Comparison of ENCODE assay signal across 8 cellular contexts in the genomic region with DNA sequence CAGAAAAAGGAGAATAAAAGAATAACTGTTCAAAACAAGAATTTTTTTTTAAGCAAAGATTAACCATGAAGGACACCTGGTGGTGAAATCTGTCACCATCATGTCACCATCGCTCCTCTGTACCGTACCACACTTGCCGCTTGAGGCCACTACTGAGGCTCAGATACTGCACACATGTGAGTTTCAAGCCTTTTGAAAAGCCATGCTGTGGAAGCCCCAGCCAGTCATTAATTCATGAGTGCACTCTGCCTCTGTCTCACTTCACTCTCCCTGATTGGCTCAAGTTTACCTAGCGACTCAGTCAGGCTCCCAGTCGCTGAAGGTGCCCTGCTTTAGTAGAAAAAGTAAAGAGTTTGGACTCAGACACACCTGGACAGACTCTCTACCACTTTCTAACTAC. TPM values are rescaled to one million over a fixed set of nuclear protein-coding genes. Genes with fewer than 3 reads are reported as not detected.
DNase-seq lines count a peak whose midpoint lies in the region; ATAC-seq, FAIRE-seq and TF ChIP-seq lines count a peak whose summit lies in the region.

No MANE protein-coding gene starts in this region.

- DNase-seq in DND-41, result peak; percentile 6
- DNase-seq in GM19239 (ENCODE audit: insufficient read length, low spot score), result peak; percentile 81
- peak; percentile 79 to 91 for DNase-seq in NOMO-1 (lab: John Stamatoyannopoulos, UW; ENCODE audit: unreplicated experiment in 2 of 2)
- peak; percentile 17 for DNase-seq in endothelial cell of umbilical vein (ENCODE audit: low read depth, low spot score)
- DNase-seq in stimulated activated CD8-positive, alpha-beta memory T cell treated with anti-CD3 and anti-CD28 coated beads, Interleukin-4, amount 100 ng/mL, for 48 hours, result no peak
- DNase-seq in occipital lobe (lab: John Stamatoyannopoulos, UW), result no peak
- DNase-seq in midbrain (lab: John Stamatoyannopoulos, UW), result no peak

- ATAC-seq in DND-41 (ENCODE audit: insufficient read depth, low read depth) (peak; percentile 52; the same call in 1 of the 3 replicates), HG03095 (IDR thresholded peaks at IDR 0.05; ENCODE audit: unreplicated experiment) (peak; percentile 98)

- H3K4me3 ChIP-seq in DND-41 (ENCODE audit: low read depth in 1 of 2, low read length in 2 of 2) (no peak overlapping the region), endothelial cell of umbilical vein (replicated peaks in 1 of 3; ENCODE audit: insufficient read depth in 1 of 3, low read depth in 1 of 3, low read length in 3 of 3) (no peak overlapping the region)

- TF ChIP-seq POLR2A in endothelial cell of umbilical vein (IDR thresholded peaks at IDR 0.05; ENCODE audit: low read depth, low read length), result no peak

- H3K4me2 ChIP-seq in DND-41 (ENCODE audit: insufficient read depth, low read length) (no peak overlapping the region), endothelial cell of umbilical vein (ENCODE audit: insufficient read depth, low read length) (no peak overlapping the region)

- H3K4me1 ChIP-seq in DND-41 (ENCODE audit: insufficient read depth, low read length), result no peaks in the 10 kb centered on the region
- no peaks in the 10 kb centered on the region for H3K4me1 ChIP-seq in endothelial cell of umbilical vein (ENCODE audit: control insufficient read depth, extremely low read depth, insufficient read depth, low read length)

- no peaks in the 10 kb centered on the region for H3K36me3 ChIP-seq in DND-41 (ENCODE audit: insufficient read depth, low read length)
- H3K36me3 ChIP-seq in endothelial cell of umbilical vein (ENCODE audit: control insufficient read depth in 2 of 2, extremely low read depth in 1 of 2, insufficient read depth in 2 of 2, low read length in 2 of 2), result no peaks in the 10 kb centered on the region

- H3K9me3 ChIP-seq in DND-41 (ENCODE audit: insufficient read depth, low read length, severe bottlenecking) (no peaks in the 10 kb centered on the region), endothelial cell of umbilical vein (replicated peaks; ENCODE audit: control insufficient read depth, insufficient read depth, low read length) (no peaks in the 10 kb centered on the region)

- BruUV-seq in endothelial cell of umbilical vein (replicated peaks; lab: Mats Ljungman, UMichigan), result no TSS peak

- no peak overlapping the region for H3K9ac ChIP-seq in DND-41 (ENCODE audit: low read depth, low read length)
- H3K9ac ChIP-seq in endothelial cell of umbilical vein (replicated peaks; ENCODE audit: extremely low read depth, insufficient read depth, low read length), result no peak overlapping the region

- intact Hi-C loops in endothelial cell of umbilical vein (cut with micrococcal nuclease), result loop anchor here (1.0 to 5.0 kb wide), 2 partner anchors 123 to 219 kb away; no protein-coding TSS in a partner anchor

- CTCF ChIA-PET in endothelial cell of umbilical vein (lab: Charles Lee), result interaction anchor here (1.0 kb wide), 1 partner anchor 122 kb away, joined by 3 read pairs; no protein-coding TSS in a partner anchor

- TF ChIP-seq CTCF in DND-41 (IDR thresholded peaks at IDR 0.05; ENCODE audit: borderline replicate concordance, extremely low read depth, low read length, poor library complexity, severe bottlenecking) (peak; percentile 50), endothelial cell of umbilical vein (IDR thresholded peaks at IDR 0.05; ENCODE audit: extremely low read depth in 1 of 2, insufficient read depth in 1 of 2, low read depth in 1 of 2, low read length in 2 of 2) (peak in 1 of 2 donors; percentile 37)

- POLR2A ChIA-PET in endothelial cell of umbilical vein (lab: Charles Lee), result no interaction called here

- no peaks in the 10 kb centered on the region for H3K27me3 ChIP-seq in DND-41 (ENCODE audit: insufficient read depth, low read length, poor library complexity)
- H3K27me3 ChIP-seq in endothelial cell of umbilical vein (ENCODE audit: control insufficient read depth in 2 of 2, insufficient read depth in 2 of 2, low read length in 2 of 2), result no peaks in the 10 kb centered on the region

- H4K20me1 ChIP-seq in DND-41 (ENCODE audit: insufficient read depth, low read length) (no peaks in the 10 kb centered on the region), endothelial cell of umbilical vein (replicated peaks; ENCODE audit: control insufficient read depth, extremely low read depth, insufficient read depth, low read length) (no peaks in the 10 kb centered on the region)

- dilution Hi-C loops in endothelial cell of umbilical vein (cut with MboI; ENCODE audit: extremely low pct_ligation_motif_present, low sequenced_read_pairs), result no loop called here

- H2AFZ ChIP-seq in DND-41 (ENCODE audit: low read depth, low read length), result no peak overlapping the region
- no peak overlapping the region for H2AFZ ChIP-seq in endothelial cell of umbilical vein (ENCODE audit: low read depth, low read length)

- FAIRE-seq in GM19239 (lab: Jason Lieb, UNC) (peak; percentile 98), endothelial cell of umbilical vein (lab: Jason Lieb, UNC) (no peak)

- H3K27ac ChIP-seq in DND-41 (ENCODE audit: low read length) (no peak overlapping the region), endothelial cell of umbilical vein (ENCODE audit: insufficient read depth, low read depth, low read length) (no peak overlapping the region)

- no peaks in the 10 kb centered on the region for H3K9me1 ChIP-seq in endothelial cell of umbilical vein (replicated peaks; ENCODE audit: control insufficient read depth, extremely low read depth, insufficient read depth, low read length)

- H3K79me2 ChIP-seq in DND-41 (ENCODE audit: insufficient read depth, low read length) (no peaks in the 10 kb centered on the region), endothelial cell of umbilical vein (ENCODE audit: control insufficient read depth, insufficient read depth, low read length) (no peaks in the 10 kb centered on the region)

TF ChIP-seq in endothelial cell of umbilical vein, 7 proteins besides CTCF, POLR2A, EP300 and RAD21:
- TF ChIP-seq FOS (IDR thresholded peaks at IDR 0.05; ENCODE audit: borderline replicate concordance, insufficient read depth, low read length) (no peak), JUN (IDR thresholded peaks at IDR 0.05; ENCODE audit: borderline replicate concordance, insufficient read depth, insufficient read length, low read depth) (no peak), GATA2 (IDR thresholded peaks at IDR 0.05; ENCODE audit: insufficient read depth, insufficient read length, low read depth, low read length) (no peak), POLR2AphosphoS5 (IDR thresholded peaks at IDR 0.05; ENCODE audit: insufficient read depth, low read depth, low read length) (no peak), MYC (IDR thresholded peaks at IDR 0.05; ENCODE audit: low read depth, low read length) (no peak), MAX (IDR thresholded peaks at IDR 0.05; ENCODE audit: insufficient read depth, insufficient read length) (no peak), EZH2 (IDR thresholded peaks at IDR 0.05; ENCODE audit: borderline replicate concordance, low read depth, low read length, severe bottlenecking) (no peak)

RNA-seq across cellular contexts. Expression of gene MS4A12, which starts 6.6 kb away (rescaled TPM):
- total RNA-seq in endothelial cell of umbilical vein (not detected in 2 replicates), occipital lobe (not detected)
- polyA plus RNA-seq in endothelial cell of umbilical vein, result not detected in 2 replicates
- not detected in 2 replicates for polyA plus RNA-seq in endothelial cell of umbilical vein (2011; cell fraction: cytosol; rRNA removed)
- polyA plus RNA-seq in endothelial cell of umbilical vein (2011; cell fraction: nucleus; rRNA removed), result not detected in 2 replicates
- polyA plus RNA-seq in endothelial cell of umbilical vein (2012), result not detected in 2 replicates
- not detected in 2 replicates for polyA minus RNA-seq in endothelial cell of umbilical vein
- polyA minus RNA-seq in endothelial cell of umbilical vein (2011; cell fraction: cytosol; rRNA and poly(A)+ RNA removed), result not detected
- polyA minus RNA-seq in endothelial cell of umbilical vein (2011; cell fraction: nucleus; rRNA and poly(A)+ RNA removed), result not detected in 2 replicates

RNA-seq across cellular contexts. Expression of gene MS4A13, which starts 29.2 kb away (rescaled TPM):
- total RNA-seq in endothelial cell of umbilical vein, result not detected in 2 replicates
- polyA plus RNA-seq in endothelial cell of umbilical vein, result not detected in 2 replicates
- not detected in 2 replicates for polyA plus RNA-seq in endothelial cell of umbilical vein (2011; cell fraction: cytosol; rRNA removed)
- not detected in 2 replicates for polyA plus RNA-seq in endothelial cell of umbilical vein (2011; cell fraction: nucleus; rRNA removed)
- not detected in 2 replicates for polyA plus RNA-seq in endothelial cell of umbilical vein (2012)
- not detected in 2 replicates for polyA minus RNA-seq in endothelial cell of umbilical vein
- not detected for polyA minus RNA-seq in endothelial cell of umbilical vein (2011; cell fraction: cytosol; rRNA and poly(A)+ RNA removed)
- not detected in 2 replicates for polyA minus RNA-seq in endothelial cell of umbilical vein (2011; cell fraction: nucleus; rRNA and poly(A)+ RNA removed)
- total RNA-seq in occipital lobe, result not detected

RNA-seq across cellular contexts. Expression of gene MS4A1, which starts 30.3 kb away (rescaled TPM):
- not detected in 2 replicates for total RNA-seq in endothelial cell of umbilical vein
- not detected in 2 replicates for polyA plus RNA-seq in endothelial cell of umbilical vein
- polyA plus RNA-seq in endothelial cell of umbilical vein (2011; cell fraction: cytosol; rRNA removed), result not detected in 2 replicates
- polyA plus RNA-seq in endothelial cell of umbilical vein (2011; cell fraction: nucleus; rRNA removed), result not detected in 2 replicates
- not detected in 2 replicates for polyA plus RNA-seq in endothelial cell of umbilical vein (2012)
- not detected in 2 replicates for polyA minus RNA-seq in endothelial cell of umbilical vein
- not detected for polyA minus RNA-seq in endothelial cell of umbilical vein (2011; cell fraction: cytosol; rRNA and poly(A)+ RNA removed)
- not detected in 2 replicates for polyA minus RNA-seq in endothelial cell of umbilical vein (2011; cell fraction: nucleus; rRNA and poly(A)+ RNA removed)
- total RNA-seq in occipital lobe, result not detected

RNA-seq across cellular contexts. Expression of gene MS4A5, which starts 56.6 kb away (rescaled TPM):
- total RNA-seq in endothelial cell of umbilical vein (not detected in 2 replicates), occipital lobe (not detected)
- not detected in 2 replicates for polyA plus RNA-seq in endothelial cell of umbilical vein
- polyA plus RNA-seq in endothelial cell of umbilical vein (2011; cell fraction: cytosol; rRNA removed), result not detected in 2 replicates
- polyA plus RNA-seq in endothelial cell of umbilical vein (2011; cell fraction: nucleus; rRNA removed), result not detected in 2 replicates
- polyA plus RNA-seq in endothelial cell of umbilical vein (2012), result not detected in 2 replicates
- not detected in 2 replicates for polyA minus RNA-seq in endothelial cell of umbilical vein
- polyA minus RNA-seq in endothelial cell of umbilical vein (2011; cell fraction: cytosol; rRNA and poly(A)+ RNA removed), result not detected
- polyA minus RNA-seq in endothelial cell of umbilical vein (2011; cell fraction: nucleus; rRNA and poly(A)+ RNA removed), result not detected in 2 replicates

Comparison
In these comparisons a context has a peak if more than half of its experiments do, and no peak if none do; other contexts are left out.
1. DNase-seq: peak in DND-41 (single experiment), GM19239 (single experiment), NOMO-1 (2 of 2) and endothelial cell of umbilical vein (single experiment); none in stimulated activated CD8-positive, alpha-beta memory T cell treated with anti-CD3 and anti-CD28 coated beads, Interleukin-4, amount 100 ng/mL, for 48 hours (single experiment), occipital lobe (single experiment) and midbrain (single experiment).